ENCODE assay signal across 10 cellular contexts in genomic region chr11:1946812-1947480, GRCh38. TPM values are rescaled to one million over a fixed set of nuclear protein-coding genes. Genes with fewer than 3 reads are reported as not detected.
DNase-seq lines count a peak whose midpoint lies in the region; ATAC-seq and TF ChIP-seq lines count a peak whose summit lies in the region.
"Had no signal": no experiment of that assay in that cellular context is flagged by ENCODE, and none has a peak within 500 bp of the region (broad histone marks: within the 10 kb centered on the region; RNA-seq: fewer than 3 reads in every experiment).

TSS of gene MRPL23 (plus strand) at chr11:1947332. CDS start at chr11:1947363, 31 bp downstream.

- POLR2A ChIA-PET in MCF 10A (lab: Yijun Ruan, JAX), result interaction anchor here (1.0 to 2.4 kb wide), 4 partner anchors 53 to 253 kb away, joined by 3 to 12 read pairs (median 6); partner anchors contain the start of gene SYT8
- POLR2A ChIA-PET in GM10248 (lab: Yijun Ruan, JAX), result no interaction called here

- peaks cover 6% of the 10 kb centered on the region for H3K36me3 Mint-ChIP-seq in MCF 10A (ENCODE audit: insufficient read depth, unreplicated experiment)

- no peak within 1 kb of the TSS for H3K27ac ChIP-seq in aorta (ENCODE audit: low read depth in 1 of 2, low read length in 2 of 2)
- H3K27ac ChIP-seq: epithelial cell of prostate, KMS-11 had no signal

- DNase-seq in activated effector memory CD4-positive, alpha-beta T cell treated with anti-CD3 and anti-CD28 coated beads, Interleukin-2, amount 50 U/mL, for 16 hours, result peak; percentile 84
- no peak for DNase-seq in activated effector memory CD4-positive, alpha-beta T cell treated with Interleukin-2 at 50 U/mL for 16 hours
- DNase-seq in MCF 10A (ENCODE audit: unreplicated experiment), result no peak
- peak in 1 of 3 donors; percentile 28 for DNase-seq in mucosa of descending colon
- peak in 1 of 2 donors; percentile 31 for DNase-seq in aorta
- DNase-seq in NCI-H510A treated with DMSO at 0.1 percent for 48 hours (lab: John Stamatoyannopoulos, UW), result no peak
- no peak for DNase-seq in GM10248 (ENCODE audit: extremely low spot score)

- no TSS peak for BruUV-seq in MCF 10A (replicated peaks; lab: Mats Ljungman, UMichigan)

- H3K4me3 Mint-ChIP-seq in MCF 10A (ENCODE audit: unreplicated experiment), result no peak within 1 kb of the TSS

- no peaks in the 10 kb centered on the region for H3K27me3 ChIP-seq in aorta (ENCODE audit: control insufficient read depth in 1 of 2, insufficient read depth in 2 of 2, low read length in 1 of 2)

- H3K36me3 ChIP-seq in mucosa of descending colon (ENCODE audit: low read depth) (no peaks in the 10 kb centered on the region), aorta (ENCODE audit: control insufficient read depth in 1 of 2, insufficient read depth in 2 of 2, low read length in 1 of 2) (no peaks in the 10 kb centered on the region)

- no peaks in the 10 kb centered on the region for H3K27me3 Mint-ChIP-seq in MCF 10A (ENCODE audit: insufficient read depth, unreplicated experiment)

- H3K4me1 ChIP-seq in mucosa of descending colon (ENCODE audit: low read depth), result no peaks in the 10 kb centered on the region
- no peaks in the 10 kb centered on the region for H3K4me1 ChIP-seq in aorta (ENCODE audit: control insufficient read depth in 1 of 2, insufficient read depth in 2 of 2, low read length in 2 of 2)

- H3K27ac Mint-ChIP-seq in MCF 10A (ENCODE audit: low read depth, unreplicated experiment), result no peak within 1 kb of the TSS

- peaks cover 10% of the 10 kb centered on the region for H3K4me1 Mint-ChIP-seq in MCF 10A (ENCODE audit: insufficient read depth, unreplicated experiment)

- H3K4me3 ChIP-seq in mucosa of descending colon (no peak within 1 kb of the TSS), aorta (ENCODE audit: low read length in 2 of 2) (no peak within 1 kb of the TSS)

- CTCF ChIA-PET in MCF 10A (lab: Yijun Ruan, JAX) (interaction anchor here (0.8 to 2.1 kb wide), 6 partner anchors 49 to 294 kb away, joined by 3 to 12 read pairs (median 6); no protein-coding TSS in a partner anchor), GM10248 (lab: Yijun Ruan, JAX) (interaction anchor here (0.6 to 3.5 kb wide), 9 partner anchors 15 to 253 kb away, joined by 3 to 22 read pairs (median 7); no protein-coding TSS in a partner anchor)

- no peaks in the 10 kb centered on the region for H3K9me3 Mint-ChIP-seq in MCF 10A (ENCODE audit: unreplicated experiment)

- 0% methylated on average over 19 of the region's 85 CpGs; no CpG with 5 or more reads in 1 of the 2 donors for WGBS in aorta, 2 donors

- ATAC-seq in mucosa of descending colon (peak; percentile 93), aorta (ENCODE audit: low FRiP score) (peak; percentile 85), GM19328 (IDR thresholded peaks at IDR 0.05; ENCODE audit: unreplicated experiment) (no peak)

- TF ChIP-seq CTCF in MCF 10A (IDR thresholded peaks at IDR 0.05; ENCODE audit: unreplicated experiment) (no peak), mucosa of descending colon (IDR thresholded peaks at IDR 0.05) (no peak), GM10248 (IDR thresholded peaks at IDR 0.05; ENCODE audit: control extremely low read depth, extremely low read depth, low read depth, missing control alignments) (no peak)

- H3K9me3 ChIP-seq in mucosa of descending colon (no peaks in the 10 kb centered on the region), aorta (ENCODE audit: control insufficient read depth, low read length) (no peaks in the 10 kb centered on the region)

- intact Hi-C loops in MCF 10A (cut with micrococcal nuclease), result no loop called here
- intact Hi-C loops in mucosa of descending colon (cut with DNase I, micrococcal nuclease), result no loop called here
- intact Hi-C loops in aorta (cut with DNase I), result no loop called here

RNA-seq across cellular contexts. Expression of gene MRPL23, which starts in this region (rescaled TPM):
- total RNA-seq in MCF 10A (2022), result 89.2 and 98.0 TPM in 2 replicates
- total RNA-seq in mucosa of descending colon, result 100 to 1,000 TPM in 1 of 3 donors, 10 to 100 TPM in 2; 42.5 to 105 (median 56.1) TPM
- total RNA-seq in aorta, result 10 to 100 TPM; 23.4 to 43.9 TPM
- 100 to 1,000 TPM in 1 of 2 donors, 10 to 100 TPM in 1; 82.3 to 143 TPM for polyA plus RNA-seq in aorta
